Comparison of ENCODE assay signal across 16 cellular contexts in genomic region chr9:91813261-91813795, GRCh38.
"Had no signal": no experiment of that assay in that cellular context is flagged by ENCODE, and none has a peak within 500 bp of the region (broad histone marks: within the 10 kb centered on the region; RNA-seq: fewer than 3 reads in every experiment).

No MANE protein-coding gene starts in this region.

- H3K4me3 ChIP-seq: pancreas, smooth muscle cell, suprapubic skin had no signal

- H3K36me3 ChIP-seq: pancreas, suprapubic skin had no signal

- H3K4me2 ChIP-seq: smooth muscle cell had no signal

- DNase-seq: activated CD4-positive, alpha-beta T cell treated with anti-CD3 and anti-CD28 coated beads, Interleukin-2, amount 50 U/mL, for 1 hour; activated naive CD4-positive, alpha-beta T cell treated with anti-CD3 and anti-CD28 coated beads, Interleukin-2, amount 10 ng/mL, durations not matched to agents 7 days and 5 days; activated T-cell treated with anti-CD3 and anti-CD28 coated beads, Interleukin-2, amount 50 U/mL, for 1 hour; erythroblast; hypothalamus; kidney glomerular epithelial cell; left ventricle myocardium superior; mesendoderm; pancreas; right cardiac atrium; stimulated activated CD4-positive, alpha-beta T cell treated with anti-CD3 and anti-CD28 coated beads, Interleukin-4, amount 100 ng/mL, for 4 hours; stimulated activated CD8-positive, alpha-beta memory T cell treated with anti-CD3 and anti-CD28 coated beads, Interleukin-4, amount 100 ng/mL, for 48 hours; stimulated activated naive CD4-positive, alpha-beta T cell treated with Interleukin-2 at 50 U/mL for 16 hours had no signal

- H3K9me3 ChIP-seq: pancreas, suprapubic skin had no signal

- H3K27me3 ChIP-seq: pancreas, suprapubic skin had no signal

- H3K27ac ChIP-seq: pancreas, suprapubic skin had no signal

- ATAC-seq: activated CD4-positive, CD25-positive, alpha-beta regulatory T cell treated with anti-CD3 and anti-CD28 coated beads, Interleukin-2, amount 50 U/mL, for 24 hours; left ventricle myocardium superior; pancreas; right cardiac atrium had no signal

- H3K4me1 ChIP-seq: pancreas had no signal
